6 cellular contexts compared by ENCODE assay signal in the genomic region with DNA sequence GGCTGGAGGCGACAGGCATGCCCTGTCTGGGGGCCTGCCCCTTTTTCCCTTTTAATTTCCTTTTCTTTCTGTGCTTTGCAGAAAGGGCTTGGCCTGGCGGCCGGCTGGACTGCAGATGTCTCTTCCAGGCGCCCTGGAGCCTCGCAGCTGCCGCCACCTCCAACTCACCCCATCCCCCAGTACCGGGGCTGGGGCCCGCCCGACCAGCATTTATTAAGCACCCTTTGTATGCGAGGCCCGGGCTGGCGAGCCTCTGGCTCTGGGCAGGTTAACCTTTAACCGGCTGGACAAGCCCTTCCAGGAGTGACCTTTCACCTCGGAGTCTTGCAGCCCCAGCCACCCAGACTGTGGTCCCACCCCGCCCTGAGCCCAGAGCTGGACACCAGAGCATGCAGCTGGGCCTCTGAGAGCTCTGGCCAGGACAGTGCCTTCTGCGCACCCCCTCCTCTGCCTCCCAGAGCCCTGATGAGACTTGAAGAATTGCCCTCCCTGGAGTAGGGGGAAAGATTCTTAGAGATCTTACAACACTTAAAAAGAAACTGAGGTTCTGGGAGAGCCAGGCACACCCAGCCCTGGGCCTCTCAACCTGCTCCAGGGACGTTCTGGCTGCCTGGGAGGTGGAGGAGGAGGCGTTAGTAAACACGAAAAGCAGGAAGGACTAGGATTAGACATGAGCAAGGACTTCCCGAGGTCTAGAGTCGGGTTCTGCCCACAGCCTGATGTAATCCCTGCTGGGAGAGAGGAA. TPM values are rescaled to one million over a fixed set of nuclear protein-coding genes. Genes with fewer than 3 reads are reported as not detected.
DNase-seq lines count a peak whose midpoint lies in the region; ATAC-seq lines count a peak whose summit lies in the region.

No MANE protein-coding gene starts in this region.

- DNase-seq in HT-29 (ENCODE audit: low spot score): peak; percentile 60
- DNase-seq in mesenchymal stem cell: peak; percentile 87
- no peak for DNase-seq in stimulated activated CD4-positive, alpha-beta T cell treated with anti-CD3 and anti-CD28 coated beads, Interleukin-2, amount 100 ng/mL, for 48 hours
- no peak for DNase-seq in NCI-H226

- no peaks in the 10 kb centered on the region for H3K4me1 Mint-ChIP-seq in activated T-helper 17 cell treated with anti-CD3 and anti-CD28 coated beads, Interleukin-2, amount 50 U/mL, for 72 hours

- no peak overlapping the region for H2AFZ ChIP-seq in mesenchymal stem cell (ENCODE audit: low read depth, low read length)

- H3K18ac ChIP-seq in mesenchymal stem cell (ENCODE audit: low read depth in 1 of 2, low read length in 2 of 2): peak overlapping the region; percentile 85 to 99

- H3K4me3 Mint-ChIP-seq in activated T-helper 17 cell treated with anti-CD3 and anti-CD28 coated beads, Interleukin-2, amount 50 U/mL, for 72 hours: peak overlapping the region; percentile 73

- H3K9ac ChIP-seq in mesenchymal stem cell (ENCODE audit: low read length): peak overlapping the region; percentile 71

- no peaks in the 10 kb centered on the region for H3K27me3 Mint-ChIP-seq in activated T-helper 17 cell treated with anti-CD3 and anti-CD28 coated beads, Interleukin-2, amount 50 U/mL, for 72 hours

- H4K8ac ChIP-seq in mesenchymal stem cell (ENCODE audit: low read length): peak overlapping the region; percentile 95

- no peaks in the 10 kb centered on the region for H3K36me3 ChIP-seq in mesenchymal stem cell (ENCODE audit: control insufficient read depth in 1 of 2, insufficient read depth in 2 of 2, low read depth in 1 of 2, low read length in 2 of 2)

- no peaks in the 10 kb centered on the region for H3K79me1 ChIP-seq in mesenchymal stem cell (replicated peaks; ENCODE audit: low read length, poor library complexity, severe bottlenecking)

- H3K27me3 ChIP-seq in mesenchymal stem cell (ENCODE audit: control insufficient read depth in 1 of 2, insufficient read depth in 1 of 2, low read length in 2 of 2): no peaks in the 10 kb centered on the region

- H3K23ac ChIP-seq in mesenchymal stem cell (ENCODE audit: low read length in 2 of 2): no peak overlapping the region

- H2BK120ac ChIP-seq in mesenchymal stem cell (ENCODE audit: low read depth, low read length): peak overlapping the region; percentile 75

- peak overlapping the region; percentile 57 for H3K4me2 ChIP-seq in mesenchymal stem cell (ENCODE audit: low read length, poor library complexity, severe bottlenecking)

- peak overlapping the region; percentile 82 for H2BK15ac ChIP-seq in mesenchymal stem cell (ENCODE audit: low read depth, poor library complexity, severe bottlenecking)

- H3K14ac ChIP-seq in mesenchymal stem cell (ENCODE audit: low read length in 2 of 2): peak overlapping the region in 1 of 2 experiments; percentile 50

- peak overlapping the region; percentile 85 to 90 for H3K4ac ChIP-seq in mesenchymal stem cell (ENCODE audit: low read depth in 1 of 2, low read length in 2 of 2)

- H3K4me3 ChIP-seq in mesenchymal stem cell (ENCODE audit: insufficient read depth in 1 of 2, low read depth in 1 of 2, low read length in 2 of 2): peak overlapping the region; percentile 16 to 69

- peak overlapping the region; percentile 59 for H2BK5ac ChIP-seq in mesenchymal stem cell (ENCODE audit: low read depth, low read length, poor library complexity, severe bottlenecking)

- H3K36me3 Mint-ChIP-seq in activated T-helper 17 cell treated with anti-CD3 and anti-CD28 coated beads, Interleukin-2, amount 50 U/mL, for 72 hours (ENCODE audit: low read depth): no peaks in the 10 kb centered on the region

- no peak for ATAC-seq in activated T-helper 17 cell treated with anti-CD3 and anti-CD28 coated beads, Interleukin-2, amount 50 U/mL, for 72 hours (replicated peaks)
- no peak for ATAC-seq in HG03097 (IDR thresholded peaks at IDR 0.05; ENCODE audit: low FRiP score, unreplicated experiment)

- H4K91ac ChIP-seq in mesenchymal stem cell (ENCODE audit: low read length): peak overlapping the region; percentile 95

- 5% methylated on average over 20 of the region's 21 CpGs for WGBS in mesenchymal stem cell

- H3K9me3 ChIP-seq in mesenchymal stem cell (ENCODE audit: control insufficient read depth, low read length): no peaks in the 10 kb centered on the region

- peak overlapping the region; percentile 62 for H2AK5ac ChIP-seq in mesenchymal stem cell (ENCODE audit: low read length, severe bottlenecking)

- peak overlapping the region; percentile 90 for H3K27ac ChIP-seq in mesenchymal stem cell (ENCODE audit: low read length, poor library complexity, severe bottlenecking)

- no peaks in the 10 kb centered on the region for H3K9me3 Mint-ChIP-seq in activated T-helper 17 cell treated with anti-CD3 and anti-CD28 coated beads, Interleukin-2, amount 50 U/mL, for 72 hours

- H2BK12ac ChIP-seq in mesenchymal stem cell (ENCODE audit: low read length in 2 of 2): peak overlapping the region; percentile 82 to 94

- H3K4me1 ChIP-seq in mesenchymal stem cell (ENCODE audit: control insufficient read depth, insufficient read depth, low read depth, low read length): peaks cover 46% of the 10 kb centered on the region

- no peak overlapping the region for H3K27ac Mint-ChIP-seq in activated T-helper 17 cell treated with anti-CD3 and anti-CD28 coated beads, Interleukin-2, amount 50 U/mL, for 72 hours

RNA-seq across cellular contexts. Expression of a gene that starts 1.1 kb away (rescaled TPM):
- total RNA-seq in HT-29 (2014; rRNA removed; shearing (Covaris generic)): 265 and 297 TPM in 2 replicates
- 1 to 10 TPM; 6.8 to 9.2 TPM for total RNA-seq in activated T-helper 17 cell treated with anti-CD3 and anti-CD28 coated beads, Interleukin-2, amount 50 U/mL, for 72 hours
- polyA plus RNA-seq in mesenchymal stem cell (2013, experiment 1 of 2): 47.1 TPM
- 46.4 TPM for polyA plus RNA-seq in mesenchymal stem cell (2013, experiment 2 of 2)

RNA-seq across cellular contexts. Expression of a gene that starts 17.7 kb away (rescaled TPM):
- total RNA-seq in HT-29 (2014; rRNA removed; shearing (Covaris generic)): 0.08 TPM in 1 of 2 replicates, not detected in the other
- total RNA-seq in activated T-helper 17 cell treated with anti-CD3 and anti-CD28 coated beads, Interleukin-2, amount 50 U/mL, for 72 hours: under 1 TPM; 0.26 to 0.48 TPM
- not detected for polyA plus RNA-seq in mesenchymal stem cell (2013, experiment 1 of 2)
- not detected for polyA plus RNA-seq in mesenchymal stem cell (2013, experiment 2 of 2)

RNA-seq across cellular contexts. Expression of a gene that starts 20.4 kb away (rescaled TPM):
- total RNA-seq in HT-29 (2014; rRNA removed; shearing (Covaris generic)): 79.8 and 98.6 TPM in 2 replicates
- total RNA-seq in activated T-helper 17 cell treated with anti-CD3 and anti-CD28 coated beads, Interleukin-2, amount 50 U/mL, for 72 hours: 100 to 1,000 TPM in 1 of 2 donors, 10 to 100 TPM in 1; 73.4 to 115 TPM
- 100 TPM for polyA plus RNA-seq in mesenchymal stem cell (2013, experiment 1 of 2)
- polyA plus RNA-seq in mesenchymal stem cell (2013, experiment 2 of 2): 103 TPM

RNA-seq across cellular contexts. Expression of a gene that starts 20.8 kb away (rescaled TPM):
- total RNA-seq in HT-29 (2014; rRNA removed; shearing (Covaris generic)): 2.6 and 8.7 TPM in 2 replicates
- 10 to 100 TPM; 14.1 to 17.6 TPM for total RNA-seq in activated T-helper 17 cell treated with anti-CD3 and anti-CD28 coated beads, Interleukin-2, amount 50 U/mL, for 72 hours
- 49.4 TPM for polyA plus RNA-seq in mesenchymal stem cell (2013, experiment 1 of 2)
- 49.0 TPM for polyA plus RNA-seq in mesenchymal stem cell (2013, experiment 2 of 2)

RNA-seq across cellular contexts. Expression of a gene that starts 31.7 kb away (rescaled TPM):
- total RNA-seq in HT-29 (2014; rRNA removed; shearing (Covaris generic)): 27.6 and 29.1 TPM in 2 replicates
- total RNA-seq in activated T-helper 17 cell treated with anti-CD3 and anti-CD28 coated beads, Interleukin-2, amount 50 U/mL, for 72 hours: 10 to 100 TPM; 27.8 to 30.6 TPM
- polyA plus RNA-seq in mesenchymal stem cell (2013, experiment 1 of 2): 25.2 TPM
- 24.3 TPM for polyA plus RNA-seq in mesenchymal stem cell (2013, experiment 2 of 2)

Comparison
In these comparisons a context has a peak if more than half of its experiments do, and no peak if none do; other contexts are left out.
1. DNase-seq: peak in HT-29 (single experiment) and mesenchymal stem cell (single experiment); none in stimulated activated CD4-positive, alpha-beta T cell treated with anti-CD3 and anti-CD28 coated beads, Interleukin-2, amount 100 ng/mL, for 48 hours (0 of 2) and NCI-H226 (single experiment).
2. RNA of a gene that starts 1.1 kb away (total RNA-seq): 265 to 297 TPM in HT-29; 6.8 to 9.2 TPM in activated T-helper 17 cell treated with anti-CD3 and anti-CD28 coated beads, Interleukin-2, amount 50 U/mL, for 72 hours; every median in the first group is over 10 times any median in the second.